ENCODE assay signal across 8 cellular contexts in the genomic region with DNA sequence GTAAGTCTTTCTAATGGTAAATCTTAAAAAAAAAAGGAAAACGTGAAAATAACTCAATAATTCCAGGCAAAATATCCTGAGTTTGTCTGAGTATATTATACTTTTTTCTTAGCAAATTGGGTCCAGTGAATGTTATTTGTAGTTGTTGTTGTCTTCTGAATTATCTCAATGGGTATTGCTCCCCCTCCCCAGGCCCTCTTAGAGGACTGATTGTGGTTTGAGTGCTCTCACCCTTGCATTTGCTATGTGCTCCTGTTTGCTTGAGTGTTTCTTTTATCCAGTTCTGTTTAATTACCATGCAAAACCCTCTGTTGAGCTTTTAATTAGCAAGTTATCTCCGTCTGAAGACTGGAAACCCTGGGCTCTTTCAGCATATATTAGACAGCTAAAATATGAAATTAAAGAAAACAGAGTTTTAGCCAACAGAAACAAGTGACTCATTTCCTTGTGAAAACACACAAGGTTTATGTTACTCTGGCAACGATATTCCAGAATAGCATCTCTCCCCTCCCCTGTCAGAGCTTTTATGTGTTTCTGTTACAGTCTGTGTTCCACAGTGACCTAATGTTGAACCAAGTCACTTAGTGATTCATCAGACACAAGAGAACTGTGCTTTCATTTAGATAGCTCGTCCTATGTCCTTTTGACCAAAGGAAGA.
DNase-seq lines count a peak whose midpoint lies in the region; ATAC-seq lines count a peak whose summit lies in the region.

No MANE protein-coding gene starts in this region.

- H3K36me3 ChIP-seq in esophagus (ENCODE audit: control insufficient read depth in 2 of 2, insufficient read depth in 2 of 2, low read length in 1 of 2), result no peaks in the 10 kb centered on the region

- peak overlapping the region; percentile 33 to 70 for H3K27ac ChIP-seq in esophagus (ENCODE audit: low read depth in 2 of 2, low read length in 1 of 2)

- DNase-seq in ACHN (peak; percentile 81), RKO (ENCODE audit: low spot score) (peak; percentile 55), non-pigmented ciliary epithelial cell (ENCODE audit: low read depth) (peak; percentile 99), putamen (ENCODE audit: low spot score) (no peak)
- no peak for DNase-seq in stimulated activated CD8-positive, alpha-beta memory T cell treated with anti-CD3 and anti-CD28 coated beads, Interleukin-4, amount 100 ng/mL, for 48 hours

- no peaks in the 10 kb centered on the region for H3K9me3 ChIP-seq in esophagus (ENCODE audit: control insufficient read depth in 2 of 2, insufficient read depth in 1 of 2, low read depth in 1 of 2, low read length in 1 of 2)

- in situ Hi-C loops in ACHN (cut with HindIII; ENCODE audit: low pct_ligation_motif_present, low pct_unique_long_range_greater_than_20kb, low sequenced_read_pairs), result no loop called here

- no peaks in the 10 kb centered on the region for H3K27me3 ChIP-seq in esophagus (ENCODE audit: control insufficient read depth in 1 of 2, insufficient read depth in 2 of 2, low read length in 2 of 2)

- H3K4me3 ChIP-seq in esophagus (ENCODE audit: low read depth in 1 of 2, low read length in 2 of 2), result no peak overlapping the region

- 17 to 19% methylated on average over 4 of the region's 4 CpGs for WGBS in esophagus, 2 donors

- peak; percentile 75 for ATAC-seq in GM18517 (IDR thresholded peaks at IDR 0.05; ENCODE audit: unreplicated experiment)
- ATAC-seq in HG03378 (IDR thresholded peaks at IDR 0.05; ENCODE audit: unreplicated experiment), result peak; percentile 89

- peaks cover 0 to 2% of the 10 kb centered on the region in 2 donors for H3K4me1 ChIP-seq in esophagus (ENCODE audit: control insufficient read depth in 2 of 2, insufficient read depth in 2 of 2, low read length in 1 of 2)

Comparison
In these comparisons a context has a peak if more than half of its experiments do, and no peak if none do; other contexts are left out.
1. DNase-seq: peak in ACHN (single experiment), RKO (single experiment) and non-pigmented ciliary epithelial cell (single experiment); none in stimulated activated CD8-positive, alpha-beta memory T cell treated with anti-CD3 and anti-CD28 coated beads, Interleukin-4, amount 100 ng/mL, for 48 hours (single experiment) and putamen (single experiment).